Comparison of ENCODE assay signal across 8 cellular contexts in the genomic region with DNA sequence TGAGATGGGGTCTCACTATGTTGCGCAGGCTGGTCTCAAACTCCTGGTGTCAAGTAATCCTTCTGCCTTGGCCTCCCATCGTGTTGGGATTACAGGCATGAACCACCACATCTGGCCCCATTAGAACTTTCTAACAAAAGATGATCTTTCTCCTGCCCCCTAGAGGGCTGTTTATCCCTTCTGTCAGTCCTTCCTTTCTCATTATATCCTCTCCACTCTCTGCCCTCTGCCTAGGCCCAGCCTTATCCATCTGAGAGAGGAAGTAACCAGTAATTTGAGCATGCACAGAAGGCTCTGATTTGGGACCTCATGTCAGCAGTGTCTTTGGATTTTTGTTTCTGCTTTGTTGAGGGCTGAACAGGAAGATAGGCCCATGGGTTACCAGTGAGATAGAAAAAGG. TPM values are rescaled to one million over a fixed set of nuclear protein-coding genes. Genes with fewer than 3 reads are reported as not detected.
DNase-seq lines count a peak whose midpoint lies in the region; ATAC-seq and TF ChIP-seq lines count a peak whose summit lies in the region.

No MANE protein-coding gene starts in this region.

- 0 out of 2 replicates have a peak, but pooled peaks cover 2% of the 10 kb centered on the region for H3K36me3 ChIP-seq in HAP-1 (replicated peaks)
- H3K36me3 ChIP-seq in RWPE2 (ENCODE audit: low read depth) = no peaks in the 10 kb centered on the region
- no peaks in the 10 kb centered on the region for H3K36me3 ChIP-seq in hepatocyte (replicated peaks; ENCODE audit: insufficient read depth, low read depth)

- no peak for DNase-seq in CD14-positive monocyte (ENCODE audit: low spot score)
- DNase-seq in HAP-1 (ENCODE audit: low spot score in 2 of 2) = peak; percentile 25 to 47
- no peak for DNase-seq in RWPE2 (ENCODE audit: low spot score)
- peak; percentile 7 for DNase-seq in hepatocyte (ENCODE audit: low spot score)
- DNase-seq in retina = no peak
- DNase-seq in T-helper 2 cell treated with Interferon-gamma antibody and Interleukin-4, amounts not matched to agents 5 μg/mL and 100 μg/mL, for 36 hours (ENCODE audit: low spot score) = no peak

- peak overlapping the region in 5 of 7 donors; percentile 1 to 71 (median 63) for H3K27ac Mint-ChIP-seq in CD14-positive monocyte
- H3K27ac Mint-ChIP-seq in T-helper 2 cell treated with Interferon-gamma antibody and Interleukin-4, amounts not matched to agents 5 μg/mL and 100 μg/mL, for 36 hours = no peak overlapping the region

- in situ Hi-C loops in HAP-1 (cut with MboI; ENCODE audit: low sequenced_read_pairs) = no loop called here

- H3K27ac ChIP-seq in RWPE2 (ENCODE audit: poor library complexity, severe bottlenecking) = no peak overlapping the region
- no peak overlapping the region for H3K27ac ChIP-seq in hepatocyte

- H3K4me1 Mint-ChIP-seq in CD14-positive monocyte = peaks cover 12% of the 10 kb centered on the region
- peaks cover 7% of the 10 kb centered on the region for H3K4me1 Mint-ChIP-seq in T-helper 2 cell treated with Interferon-gamma antibody and Interleukin-4, amounts not matched to agents 5 μg/mL and 100 μg/mL, for 36 hours (ENCODE audit: low read depth)

- H3K79me2 ChIP-seq in hepatocyte = peaks cover 2% of the 10 kb centered on the region

- intact Hi-C loops in CD14-positive monocyte (cut with micrococcal nuclease) = no loop called here

- peaks cover 0 to 2% (median 0%) of the 10 kb centered on the region in 3 donors for H3K27me3 Mint-ChIP-seq in CD14-positive monocyte (ENCODE audit: low read depth in 3 of 3)
- H3K27me3 Mint-ChIP-seq in T-helper 2 cell treated with Interferon-gamma antibody and Interleukin-4, amounts not matched to agents 5 μg/mL and 100 μg/mL, for 36 hours (ENCODE audit: low read depth) = peaks cover 2% of the 10 kb centered on the region

- TF ChIP-seq CTCF in CD14-positive monocyte (IDR thresholded peaks at IDR 0.05) (peak; percentile 51), RWPE2 (IDR thresholded peaks at IDR 0.05; ENCODE audit: poor library complexity, severe bottlenecking) (peak; percentile 36), hepatocyte (IDR thresholded peaks at IDR 0.05; ENCODE audit: poor library complexity) (no peak)

- H3K27me3 ChIP-seq in HAP-1 (ENCODE audit: low read depth) (no peaks in the 10 kb centered on the region), RWPE2 (ENCODE audit: insufficient read depth, poor library complexity, severe bottlenecking) (no peaks in the 10 kb centered on the region), hepatocyte (no peaks in the 10 kb centered on the region)

- H2AFZ ChIP-seq in hepatocyte = no peak overlapping the region

- H3K4me2 ChIP-seq in hepatocyte = no peak overlapping the region

- H3K4me1 ChIP-seq in HAP-1 (no peaks in the 10 kb centered on the region), RWPE2 (ENCODE audit: insufficient read depth, poor library complexity, severe bottlenecking) (peaks cover 3% of the 10 kb centered on the region), hepatocyte (ENCODE audit: insufficient read depth) (peaks cover 2% of the 10 kb centered on the region)

- H4K20me1 ChIP-seq in hepatocyte (ENCODE audit: insufficient read depth, poor library complexity, severe bottlenecking) = no peaks in the 10 kb centered on the region

- H3K4me3 Mint-ChIP-seq in CD14-positive monocyte = no peak overlapping the region
- H3K4me3 Mint-ChIP-seq in T-helper 2 cell treated with Interferon-gamma antibody and Interleukin-4, amounts not matched to agents 5 μg/mL and 100 μg/mL, for 36 hours = no peak overlapping the region

- no peaks in the 10 kb centered on the region for H3K9me2 ChIP-seq in hepatocyte (replicated peaks; ENCODE audit: insufficient read depth)

- peaks cover 0 to 6% (median 2%) of the 10 kb centered on the region in 7 donors for H3K9me3 Mint-ChIP-seq in CD14-positive monocyte
- H3K9me3 Mint-ChIP-seq in T-helper 2 cell treated with Interferon-gamma antibody and Interleukin-4, amounts not matched to agents 5 μg/mL and 100 μg/mL, for 36 hours = peaks cover 7% of the 10 kb centered on the region

- ATAC-seq in RWPE2 (ENCODE audit: low read depth) (peak; percentile 17; the same call in 1 of the 3 replicates), HG03460 (IDR thresholded peaks at IDR 0.05; ENCODE audit: unreplicated experiment) (no peak), HG02840 (IDR thresholded peaks at IDR 0.05; ENCODE audit: low FRiP score, unreplicated experiment) (no peak)

- H3K36me3 Mint-ChIP-seq in CD14-positive monocyte = no peaks in the 10 kb centered on the region
- H3K36me3 Mint-ChIP-seq in T-helper 2 cell treated with Interferon-gamma antibody and Interleukin-4, amounts not matched to agents 5 μg/mL and 100 μg/mL, for 36 hours (ENCODE audit: low read depth) = peaks cover 9% of the 10 kb centered on the region

- 78% methylated on average over 2 of the region's 2 CpGs for WGBS in hepatocyte (ENCODE audit: low lambda C conversion rate, missing lambda C conversion rate)

- H3K9me3 ChIP-seq in HAP-1 (peaks cover 4% of the 10 kb centered on the region; the same call in 1 of the 2 replicates), RWPE2 (ENCODE audit: severe bottlenecking) (no peaks in the 10 kb centered on the region), hepatocyte (ENCODE audit: low read depth) (no peaks in the 10 kb centered on the region)

- H3K4me3 ChIP-seq in HAP-1 (no peak overlapping the region), RWPE2 (ENCODE audit: severe bottlenecking) (no peak overlapping the region), hepatocyte (no peak overlapping the region)

RNA-seq across cellular contexts. Expression of a gene that starts 4.4 kb away (rescaled TPM):
- 10 to 100 TPM; 21.0 to 22.0 TPM for polyA plus RNA-seq in CD14-positive monocyte
- 32.3 and 43.8 TPM in 2 replicates for total RNA-seq in hepatocyte
- polyA plus RNA-seq in hepatocyte = 12.5 and 13.5 TPM in 2 replicates

RNA-seq across cellular contexts. Expression of a gene that starts 58.7 kb away (rescaled TPM):
- polyA plus RNA-seq in CD14-positive monocyte = 100 to 1,000 TPM in 1 of 2 donors, 10 to 100 TPM in 1; 63.3 to 102 TPM
- 342 and 356 TPM in 2 replicates for total RNA-seq in hepatocyte
- polyA plus RNA-seq in hepatocyte = 90.6 and 98.5 TPM in 2 replicates

Comparison
In these comparisons a context has a peak if more than half of its experiments do, and no peak if none do; other contexts are left out.
1. DNase-seq: peak in HAP-1 (2 of 2) and hepatocyte (single experiment); none in CD14-positive monocyte (single experiment), RWPE2 (single experiment), retina (single experiment) and T-helper 2 cell treated with Interferon-gamma antibody and Interleukin-4, amounts not matched to agents 5 μg/mL and 100 μg/mL, for 36 hours (single experiment).